ENCODE assay signal across 12 cellular contexts in the genomic region with DNA sequence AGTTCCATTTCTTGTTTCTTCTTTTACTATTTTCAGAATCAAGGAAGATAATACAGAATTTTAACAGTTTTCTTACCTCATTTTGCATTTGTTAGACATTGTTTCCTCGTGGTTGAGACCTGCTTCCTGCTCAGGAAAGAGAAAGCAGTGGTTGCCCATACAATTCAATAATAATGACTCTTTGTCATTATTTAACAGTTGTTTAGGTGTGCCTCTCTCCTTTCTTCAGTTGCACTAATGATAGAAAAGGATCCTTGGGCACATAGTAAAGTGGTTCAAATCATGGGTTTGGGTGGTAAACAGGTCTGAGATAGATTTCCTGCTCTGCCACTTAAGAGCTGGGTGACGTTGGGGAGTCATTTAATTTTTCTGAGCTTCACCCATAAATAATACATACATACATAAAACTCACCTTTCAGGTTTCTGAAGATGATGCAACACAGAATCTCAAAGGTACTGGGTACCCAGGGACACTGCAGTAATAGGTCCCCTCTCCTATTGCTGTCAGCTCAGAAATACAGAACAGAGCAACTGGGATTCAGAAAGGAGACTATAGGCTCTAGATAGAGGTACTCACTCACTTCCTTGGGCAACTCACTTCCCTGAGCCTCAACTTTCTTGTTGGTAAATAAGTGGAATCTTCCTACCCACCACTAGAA. TPM values are rescaled to one million over a fixed set of nuclear protein-coding genes. Genes with fewer than 3 reads are reported as not detected.
DNase-seq lines count a peak whose midpoint lies in the region; ATAC-seq and TF ChIP-seq lines count a peak whose summit lies in the region.
"Had no signal": no experiment of that assay in that cellular context is flagged by ENCODE, and none has a peak within 500 bp of the region (broad histone marks: within the 10 kb centered on the region; RNA-seq: fewer than 3 reads in every experiment).

No MANE protein-coding gene starts in this region.

- peak overlapping the region in 2 of 3 experiments; percentile 65; a peak in 3 of 7 replicates for H3K27ac Mint-ChIP-seq in H9
- peak overlapping the region; percentile 83 for H3K27ac Mint-ChIP-seq in activated naive CD8-positive, alpha-beta T cell treated with anti-CD3 and anti-CD28 coated beads, Interleukin-2, amount 50 U/mL, for 24 hours
- peak overlapping the region; percentile 89 to 100 (median 100) for H3K27ac Mint-ChIP-seq in naive thymus-derived CD4-positive, alpha-beta T cell

- no peaks in the 10 kb centered on the region for H4K20me1 ChIP-seq in H9 (ENCODE audit: control insufficient read depth, insufficient read depth, insufficient read length)

- POLR2A ChIA-PET in AG04450 (lab: Yijun Ruan, JAX) = interaction anchor here (1.2 to 2.6 kb wide), 3 partner anchors 11 to 57 kb away, joined by 3 to 19 read pairs (median 4); no protein-coding TSS in a partner anchor
- POLR2A ChIA-PET in naive thymus-derived CD4-positive, alpha-beta T cell (lab: Charles Lee) = interaction anchor here (0.6 to 21.8 kb wide), 19 partner anchors 6 to 218 kb away, joined by 3 to 354 read pairs (median 4); a partner anchor contains a TSS

- H3K79me1 ChIP-seq in H9 (ENCODE audit: insufficient read depth, low read depth, low read length, poor library complexity, severe bottlenecking) = no peaks in the 10 kb centered on the region

- no peak overlapping the region for H2AFZ ChIP-seq in H9 (ENCODE audit: low read length)

- no peak overlapping the region for H3K4me2 ChIP-seq in H9 (ENCODE audit: insufficient read depth, insufficient read length, low read length)

- peaks cover 10% of the 10 kb centered on the region; the same call in 1 of the 2 replicates for H3K4me1 ChIP-seq in H9 (ENCODE audit: insufficient read depth, low read length)
- H3K4me1 ChIP-seq in naive thymus-derived CD4-positive, alpha-beta T cell (ENCODE audit: control insufficient read depth in 2 of 2, insufficient read depth in 2 of 2, low read length in 2 of 2) = peaks cover 93 to 94% of the 10 kb centered on the region in 2 donors

- no peaks in the 10 kb centered on the region for H3K79me2 ChIP-seq in H9 (ENCODE audit: insufficient read depth, low read length)

- TF ChIP-seq CTCF in AG04450 (IDR thresholded peaks at IDR 0.05; ENCODE audit: low read depth, low read length) (no peak), H9 (conservative IDR thresholded peaks at IDR 0.05) (no peak)

- no peak overlapping the region for H3K4me3 Mint-ChIP-seq in H9
- H3K4me3 Mint-ChIP-seq in activated naive CD8-positive, alpha-beta T cell treated with anti-CD3 and anti-CD28 coated beads, Interleukin-2, amount 50 U/mL, for 24 hours = peak overlapping the region; percentile 48
- H3K4me3 Mint-ChIP-seq in naive thymus-derived CD4-positive, alpha-beta T cell = peak overlapping the region; percentile 37 to 94 (median 70)

- H3K56ac ChIP-seq in H9 (ENCODE audit: insufficient read length, low read depth, low read length) = no peak overlapping the region

- H3K4ac ChIP-seq in H9 (ENCODE audit: low read depth, low read length) = no peak overlapping the region

- no peak overlapping the region for H2BK5ac ChIP-seq in H9 (ENCODE audit: insufficient read length, low read length)

- H3K36me3 ChIP-seq in naive thymus-derived CD4-positive, alpha-beta T cell (ENCODE audit: control insufficient read depth in 2 of 3, insufficient read depth in 3 of 3, low read length in 3 of 3) = peaks cover 11 to 14% (median 13%) of the 10 kb centered on the region in 3 experiments

- ATAC-seq in activated naive CD8-positive, alpha-beta T cell treated with anti-CD3 and anti-CD28 coated beads, Interleukin-2, amount 50 U/mL, for 24 hours = no peak
- ATAC-seq in naive thymus-derived CD4-positive, alpha-beta T cell = peak; percentile 10
- ATAC-seq in GM19351 (IDR thresholded peaks at IDR 0.05; ENCODE audit: unreplicated experiment) = no peak

- H3K27ac ChIP-seq in AG04450 (ENCODE audit: low read depth, low read length) = peak overlapping the region; percentile 76
- H3K27ac ChIP-seq in H9 (ENCODE audit: insufficient read length, low read depth, low read length) = no peak overlapping the region
- H3K27ac ChIP-seq in naive thymus-derived CD4-positive, alpha-beta T cell (ENCODE audit: low read depth, low read length) = peak overlapping the region; percentile 94

- H3K4me3 ChIP-seq in AG04450 (ENCODE audit: low read depth, low read length) = no peak overlapping the region
- H3K4me3 ChIP-seq in naive thymus-derived CD4-positive, alpha-beta T cell (ENCODE audit: low read length) = peak overlapping the region; percentile 17

- no peaks in the 10 kb centered on the region for H3K23me2 ChIP-seq in H9 (ENCODE audit: insufficient read length, low read depth, low read length, poor library complexity, severe bottlenecking)

- H3K23ac ChIP-seq in H9 (ENCODE audit: insufficient read length, low read depth, low read length) = no peak overlapping the region

- H2AK5ac ChIP-seq in H9 (ENCODE audit: insufficient read length, low read length) = no peak overlapping the region

- H4K5ac ChIP-seq in H9 (ENCODE audit: insufficient read length, low read depth, low read length) = no peak overlapping the region

- H2BK20ac ChIP-seq in H9 (ENCODE audit: low read depth, low read length, poor library complexity, severe bottlenecking) = no peak overlapping the region

- DNase-seq in AG04450 (ENCODE audit: low read depth, low spot score) = no peak
- no peak for DNase-seq in H9
- no peak for DNase-seq in activated naive CD8-positive, alpha-beta T cell treated with anti-CD3 and anti-CD28 coated beads, Interleukin-2, amount 50 U/mL, for 24 hours
- DNase-seq in naive thymus-derived CD4-positive, alpha-beta T cell = peak in 6 of 9 donors; percentile 24 to 46 (median 39)
- no peak for DNase-seq in NCI-H146 treated with DMSO at 0.1 percent for 48 hours (lab: John Stamatoyannopoulos, UW; ENCODE audit: unreplicated experiment)
- no peak for DNase-seq in inferior parietal cortex (ENCODE audit: extremely low spot score)
- no peak for DNase-seq in HUDEP-2 (lab: John Stamatoyannopoulos, UW; ENCODE audit: unreplicated experiment in 76 of 76)
- DNase-seq: activated CD4-positive, alpha-beta T cell treated with anti-CD3 and anti-CD28 coated beads, Interleukin-2, amount 50 U/mL, for 1 hour; left ventricle myocardium superior; NCI-H526; stimulated activated CD4-positive, alpha-beta T cell treated with anti-CD3 and anti-CD28 coated beads, Interleukin-2, amount 100 ng/mL, for 24 hours had no signal

- CTCF ChIA-PET in AG04450 (lab: Charles Lee) = interaction anchor here (1.3 kb wide), 1 partner anchor 133 kb away, joined by 3 read pairs; no protein-coding TSS in a partner anchor
- CTCF ChIA-PET in naive thymus-derived CD4-positive, alpha-beta T cell (lab: Charles Lee) = interaction anchor here (0.8 to 1.7 kb wide), 4 partner anchors 10 to 132 kb away, joined by 4 to 16 read pairs (median 6); no protein-coding TSS in a partner anchor

- no peak overlapping the region for H3K14ac ChIP-seq in H9 (ENCODE audit: insufficient read depth, low read length)

- no peak overlapping the region for H3K18ac ChIP-seq in H9 (ENCODE audit: insufficient read length, low read depth, low read length)

- H3K27me3 ChIP-seq in AG04450 (ENCODE audit: control insufficient read depth, insufficient read depth, low read length) (no peaks in the 10 kb centered on the region), H9 (ENCODE audit: insufficient read depth, low read length) (no peaks in the 10 kb centered on the region)
- no peaks in the 10 kb centered on the region for H3K27me3 ChIP-seq in naive thymus-derived CD4-positive, alpha-beta T cell (ENCODE audit: control insufficient read depth in 2 of 2, insufficient read depth in 2 of 2, low read length in 2 of 2)

- no peaks in the 10 kb centered on the region for H3K9me3 ChIP-seq in AG04450 (ENCODE audit: control insufficient read depth, insufficient read depth, low read length)
- no peaks in the 10 kb centered on the region for H3K9me3 ChIP-seq in H9 (ENCODE audit: control insufficient read depth, low read depth, low read length)
- no peaks in the 10 kb centered on the region for H3K9me3 ChIP-seq in naive thymus-derived CD4-positive, alpha-beta T cell (ENCODE audit: control insufficient read depth in 2 of 3, low read length in 3 of 3)

- H2BK12ac ChIP-seq in H9 (ENCODE audit: insufficient read length, low read depth, low read length) = no peak overlapping the region

- H4K91ac ChIP-seq in H9 (ENCODE audit: insufficient read length, low read depth, low read length) = peak overlapping the region; percentile 81

- no peak overlapping the region for H2BK120ac ChIP-seq in H9 (ENCODE audit: low read depth, low read length, poor library complexity, severe bottlenecking)

- no peak overlapping the region for H2BK15ac ChIP-seq in H9 (ENCODE audit: low read depth, low read length)

- H3K36me3 Mint-ChIP-seq in H9 (ENCODE audit: insufficient read depth in 1 of 3, low read depth in 3 of 3) = no peaks in the 10 kb centered on the region
- H3K36me3 Mint-ChIP-seq in activated naive CD8-positive, alpha-beta T cell treated with anti-CD3 and anti-CD28 coated beads, Interleukin-2, amount 50 U/mL, for 24 hours (ENCODE audit: low read depth) = peaks cover 68% of the 10 kb centered on the region
- peaks cover 0 to 71% (median 59%) of the 10 kb centered on the region in 5 donors for H3K36me3 Mint-ChIP-seq in naive thymus-derived CD4-positive, alpha-beta T cell

- H4K8ac ChIP-seq in H9 (replicated peaks; ENCODE audit: insufficient read length, low read depth, low read length) = no peak overlapping the region

- H3K9ac ChIP-seq in H9 (ENCODE audit: extremely low read depth, insufficient read length, low read length) = no peak overlapping the region

- no peaks in the 10 kb centered on the region for H3K27me3 Mint-ChIP-seq in H9 (ENCODE audit: low read depth)
- no peaks in the 10 kb centered on the region for H3K27me3 Mint-ChIP-seq in activated naive CD8-positive, alpha-beta T cell treated with anti-CD3 and anti-CD28 coated beads, Interleukin-2, amount 50 U/mL, for 24 hours
- no peaks in the 10 kb centered on the region for H3K27me3 Mint-ChIP-seq in naive thymus-derived CD4-positive, alpha-beta T cell

- no CpG with 5 or more reads among the region's 2 CpGs for WGBS in H9 (ENCODE audit: extremely low coverage, insufficient read length, low lambda C conversion rate)

- no peaks in the 10 kb centered on the region for H3K9me3 Mint-ChIP-seq in H9
- H3K9me3 Mint-ChIP-seq in activated naive CD8-positive, alpha-beta T cell treated with anti-CD3 and anti-CD28 coated beads, Interleukin-2, amount 50 U/mL, for 24 hours = no peaks in the 10 kb centered on the region
- H3K9me3 Mint-ChIP-seq in naive thymus-derived CD4-positive, alpha-beta T cell = peaks cover 0 to 6% (median 0%) of the 10 kb centered on the region in 11 donors

- peaks cover 31 to 33% of the 10 kb centered on the region in 2 experiments for H3K4me1 Mint-ChIP-seq in H9
- peaks cover 94% of the 10 kb centered on the region for H3K4me1 Mint-ChIP-seq in activated naive CD8-positive, alpha-beta T cell treated with anti-CD3 and anti-CD28 coated beads, Interleukin-2, amount 50 U/mL, for 24 hours
- peaks cover 65 to 96% (median 95%) of the 10 kb centered on the region in 7 donors for H3K4me1 Mint-ChIP-seq in naive thymus-derived CD4-positive, alpha-beta T cell

- intact Hi-C loops in naive thymus-derived CD4-positive, alpha-beta T cell (cut with micrococcal nuclease) = no loop called here

- H3T11ph ChIP-seq in H9 (ENCODE audit: low read length) = no peak overlapping the region

RNA-seq across cellular contexts. Expression of a gene that starts 34.8 kb away (rescaled TPM):
- polyA plus RNA-seq in AG04450 (2011; rRNA removed) = 1,799 and 1,817 TPM in 2 replicates
- 2,797 and 2,845 TPM in 2 replicates for polyA minus RNA-seq in AG04450 (2011; rRNA and poly(A)+ RNA removed)
- total RNA-seq in H9 (2021) = 5.2 and 6.1 TPM in 2 replicates
- 1,000 to 10,000 TPM in 1 of 5 experiments, 100 to 1,000 TPM in 4; 369 to 1,223 (median 784) TPM for total RNA-seq in naive thymus-derived CD4-positive, alpha-beta T cell
- 100 to 1,000 TPM; 332 to 372 TPM for polyA plus RNA-seq in naive thymus-derived CD4-positive, alpha-beta T cell

Comparison
In these comparisons a context has a peak if more than half of its experiments do, and no peak if none do; other contexts are left out.
1. DNase-seq: peak in naive thymus-derived CD4-positive, alpha-beta T cell (6 of 9); none in AG04450 (single experiment), H9 (single experiment), activated naive CD8-positive, alpha-beta T cell treated with anti-CD3 and anti-CD28 coated beads, Interleukin-2, amount 50 U/mL, for 24 hours (single experiment), NCI-H146 treated with DMSO at 0.1 percent for 48 hours (single experiment), inferior parietal cortex (single experiment) and HUDEP-2 (0 of 76).
2. H3K4me3 Mint-ChIP-seq: peak in activated naive CD8-positive, alpha-beta T cell treated with anti-CD3 and anti-CD28 coated beads, Interleukin-2, amount 50 U/mL, for 24 hours (single experiment) and naive thymus-derived CD4-positive, alpha-beta T cell (10 of 10); none in H9 (0 of 2).
3. RNA of a gene that starts 34.8 kb away (total RNA-seq): 369 to 1,223 TPM in naive thymus-derived CD4-positive, alpha-beta T cell; 5.2 to 6.1 TPM in H9; every median in the first group is over 10 times any median in the second.
4. Peak in every context shown above with its lines, with median percentiles within 50 percentile points of each other: H3K27ac Mint-ChIP-seq.